ENCODE assay signal across 1 cellular context in the genomic region with DNA sequence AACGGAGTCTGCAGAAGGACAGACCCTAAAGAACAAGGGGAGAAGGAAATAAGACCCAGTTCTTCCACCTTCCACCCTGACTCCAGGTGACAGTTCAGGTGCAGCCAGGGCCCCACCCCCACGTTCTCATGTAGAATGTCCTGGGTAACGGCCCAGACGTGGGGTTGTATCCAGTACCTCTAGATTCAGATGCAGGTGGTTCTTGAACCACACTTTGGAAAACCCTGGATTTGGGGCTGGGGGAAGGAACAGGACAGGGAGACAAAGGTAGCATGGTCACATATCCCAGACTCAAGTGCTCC.
TF ChIP-seq lines count a peak whose summit lies in the region.

No MANE protein-coding gene starts in this region.

TF ChIP-seq in K562, 482 proteins besides CTCF, POLR2A, EP300 and RAD21:
- TF ChIP-seq, protein P1, sequence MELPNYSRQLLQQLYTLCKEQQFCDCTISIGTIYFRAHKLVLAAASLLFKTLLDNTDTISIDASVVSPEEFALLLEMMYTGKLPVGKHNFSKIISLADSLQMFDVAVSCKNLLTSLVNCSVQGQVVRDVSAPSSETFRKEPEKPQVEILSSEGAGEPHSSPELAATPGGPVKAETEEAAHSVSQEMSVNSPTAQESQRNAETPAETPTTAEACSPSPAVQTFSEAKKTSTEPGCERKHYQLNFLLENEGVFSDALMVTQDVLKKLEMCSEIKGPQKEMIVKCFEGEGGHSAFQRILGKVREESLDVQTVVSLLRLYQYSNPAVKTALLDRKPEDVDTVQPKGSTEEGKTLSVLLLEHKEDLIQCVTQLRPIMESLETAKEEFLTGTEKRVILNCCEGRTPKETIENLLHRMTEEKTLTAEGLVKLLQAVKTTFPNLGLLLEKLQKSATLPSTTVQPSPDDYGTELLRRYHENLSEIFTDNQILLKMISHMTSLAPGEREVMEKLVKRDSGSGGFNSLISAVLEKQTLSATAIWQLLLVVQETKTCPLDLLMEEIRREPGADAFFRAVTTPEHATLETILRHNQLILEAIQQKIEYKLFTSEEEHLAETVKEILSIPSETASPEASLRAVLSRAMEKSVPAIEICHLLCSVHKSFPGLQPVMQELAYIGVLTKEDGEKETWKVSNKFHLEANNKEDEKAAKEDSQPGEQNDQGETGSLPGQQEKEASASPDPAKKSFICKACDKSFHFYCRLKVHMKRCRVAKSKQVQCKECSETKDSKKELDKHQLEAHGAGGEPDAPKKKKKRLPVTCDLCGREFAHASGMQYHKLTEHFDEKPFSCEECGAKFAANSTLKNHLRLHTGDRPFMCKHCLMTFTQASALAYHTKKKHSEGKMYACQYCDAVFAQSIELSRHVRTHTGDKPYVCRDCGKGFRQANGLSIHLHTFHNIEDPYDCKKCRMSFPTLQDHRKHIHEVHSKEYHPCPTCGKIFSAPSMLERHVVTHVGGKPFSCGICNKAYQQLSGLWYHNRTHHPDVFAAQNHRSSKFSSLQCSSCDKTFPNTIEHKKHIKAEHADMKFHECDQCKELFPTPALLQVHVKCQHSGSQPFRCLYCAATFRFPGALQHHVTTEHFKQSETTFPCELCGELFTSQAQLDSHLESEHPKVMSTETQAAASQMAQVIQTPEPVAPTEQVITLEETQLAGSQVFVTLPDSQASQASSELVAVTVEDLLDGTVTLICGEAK (IDR thresholded peaks at IDR 0.05) = no peak
- TF ChIP-seq, protein P1 (CRISPR knock-in tag; IDR thresholded peaks at IDR 0.05) = no peak
- no peak for TF ChIP-seq SLC30A9 (CRISPR knock-in tag; IDR thresholded peaks at IDR 0.05)
- no peak for TF ChIP-seq ZNF561 (CRISPR knock-in tag; conservative IDR thresholded peaks at IDR 0.05)
- no peak for TF ChIP-seq ILK (tag; IDR thresholded peaks at IDR 0.05; ENCODE audit: borderline replicate concordance, low read depth)
- TF ChIP-seq, protein P2, sequence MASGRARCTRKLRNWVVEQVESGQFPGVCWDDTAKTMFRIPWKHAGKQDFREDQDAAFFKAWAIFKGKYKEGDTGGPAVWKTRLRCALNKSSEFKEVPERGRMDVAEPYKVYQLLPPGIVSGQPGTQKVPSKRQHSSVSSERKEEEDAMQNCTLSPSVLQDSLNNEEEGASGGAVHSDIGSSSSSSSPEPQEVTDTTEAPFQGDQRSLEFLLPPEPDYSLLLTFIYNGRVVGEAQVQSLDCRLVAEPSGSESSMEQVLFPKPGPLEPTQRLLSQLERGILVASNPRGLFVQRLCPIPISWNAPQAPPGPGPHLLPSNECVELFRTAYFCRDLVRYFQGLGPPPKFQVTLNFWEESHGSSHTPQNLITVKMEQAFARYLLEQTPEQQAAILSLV (tag; IDR thresholded peaks at IDR 0.05) = no peak
- TF ChIP-seq, protein P3, sequence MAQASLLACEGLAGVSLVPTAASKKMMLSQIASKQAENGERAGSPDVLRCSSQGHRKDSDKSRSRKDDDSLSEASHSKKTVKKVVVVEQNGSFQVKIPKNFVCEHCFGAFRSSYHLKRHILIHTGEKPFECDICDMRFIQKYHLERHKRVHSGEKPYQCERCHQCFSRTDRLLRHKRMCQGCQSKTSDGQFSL (CRISPR knock-in tag; IDR thresholded peaks at IDR 0.05) = peak; percentile 7; the same call in 1 of the 2 replicates
- TF ChIP-seq, protein P3 (tag; IDR thresholded peaks at IDR 0.05) = no peak
- TF ChIP-seq HDAC8 (tag; IDR thresholded peaks at IDR 0.05) = no peak
- 0 out of 2 replicates have a peak, but pooled peaks have one; percentile 4 for TF ChIP-seq POLR2AphosphoS5 (IDR thresholded peaks at IDR 0.05; ENCODE audit: control insufficient read depth, insufficient read depth, low read depth, low read length)
- TF ChIP-seq MBD2 (IDR thresholded peaks at IDR 0.05; ENCODE audit: borderline replicate concordance, low read depth) = no peak
- no peak for TF ChIP-seq THRAP3 (IDR thresholded peaks at IDR 0.05; ENCODE audit: borderline replicate concordance)
- TF ChIP-seq, protein P4, sequence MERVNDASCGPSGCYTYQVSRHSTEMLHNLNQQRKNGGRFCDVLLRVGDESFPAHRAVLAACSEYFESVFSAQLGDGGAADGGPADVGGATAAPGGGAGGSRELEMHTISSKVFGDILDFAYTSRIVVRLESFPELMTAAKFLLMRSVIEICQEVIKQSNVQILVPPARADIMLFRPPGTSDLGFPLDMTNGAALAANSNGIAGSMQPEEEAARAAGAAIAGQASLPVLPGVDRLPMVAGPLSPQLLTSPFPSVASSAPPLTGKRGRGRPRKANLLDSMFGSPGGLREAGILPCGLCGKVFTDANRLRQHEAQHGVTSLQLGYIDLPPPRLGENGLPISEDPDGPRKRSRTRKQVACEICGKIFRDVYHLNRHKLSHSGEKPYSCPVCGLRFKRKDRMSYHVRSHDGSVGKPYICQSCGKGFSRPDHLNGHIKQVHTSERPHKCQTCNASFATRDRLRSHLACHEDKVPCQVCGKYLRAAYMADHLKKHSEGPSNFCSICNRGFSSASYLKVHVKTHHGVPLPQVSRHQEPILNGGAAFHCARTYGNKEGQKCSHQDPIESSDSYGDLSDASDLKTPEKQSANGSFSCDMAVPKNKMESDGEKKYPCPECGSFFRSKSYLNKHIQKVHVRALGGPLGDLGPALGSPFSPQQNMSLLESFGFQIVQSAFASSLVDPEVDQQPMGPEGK (CRISPR knock-in tag; IDR thresholded peaks at IDR 0.05; ENCODE audit: borderline replicate concordance) = no peak
- no peak for TF ChIP-seq ZFP36 (IDR thresholded peaks at IDR 0.05; ENCODE audit: low read depth, low read length, partially characterized antibody)
- no peak for TF ChIP-seq ZNF263 (CRISPR knock-in tag; IDR thresholded peaks at IDR 0.05; ENCODE audit: borderline replicate concordance)
- TF ChIP-seq ZNF717 (CRISPR knock-in tag; IDR thresholded peaks at IDR 0.05) = no peak
- no peak for TF ChIP-seq FOS (IDR thresholded peaks at IDR 0.05; ENCODE audit: extremely low read depth, insufficient read length)
- TF ChIP-seq KDM5B (IDR thresholded peaks at IDR 0.05; ENCODE audit: insufficient replicate concordance, low read depth, low read length) = peak; percentile 7
- TF ChIP-seq, protein P5, sequence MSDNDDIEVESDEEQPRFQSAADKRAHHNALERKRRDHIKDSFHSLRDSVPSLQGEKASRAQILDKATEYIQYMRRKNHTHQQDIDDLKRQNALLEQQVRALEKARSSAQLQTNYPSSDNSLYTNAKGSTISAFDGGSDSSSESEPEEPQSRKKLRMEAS (CRISPR knock-in tag; IDR thresholded peaks at IDR 0.05) = no peak
- no peak for TF ChIP-seq PCBP2 (IDR thresholded peaks at IDR 0.05; ENCODE audit: low read depth, low read length, poor library complexity, severe bottlenecking)
- TF ChIP-seq, protein P6, sequence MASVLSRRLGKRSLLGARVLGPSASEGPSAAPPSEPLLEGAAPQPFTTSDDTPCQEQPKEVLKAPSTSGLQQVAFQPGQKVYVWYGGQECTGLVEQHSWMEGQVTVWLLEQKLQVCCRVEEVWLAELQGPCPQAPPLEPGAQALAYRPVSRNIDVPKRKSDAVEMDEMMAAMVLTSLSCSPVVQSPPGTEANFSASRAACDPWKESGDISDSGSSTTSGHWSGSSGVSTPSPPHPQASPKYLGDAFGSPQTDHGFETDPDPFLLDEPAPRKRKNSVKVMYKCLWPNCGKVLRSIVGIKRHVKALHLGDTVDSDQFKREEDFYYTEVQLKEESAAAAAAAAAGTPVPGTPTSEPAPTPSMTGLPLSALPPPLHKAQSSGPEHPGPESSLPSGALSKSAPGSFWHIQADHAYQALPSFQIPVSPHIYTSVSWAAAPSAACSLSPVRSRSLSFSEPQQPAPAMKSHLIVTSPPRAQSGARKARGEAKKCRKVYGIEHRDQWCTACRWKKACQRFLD (CRISPR knock-in tag; IDR thresholded peaks at IDR 0.05) = peak; percentile 47; the same call in 1 of the 2 replicates
- TF ChIP-seq NCOA1 (IDR thresholded peaks at IDR 0.05; ENCODE audit: low read depth) = no peak
- TF ChIP-seq, protein P7, sequence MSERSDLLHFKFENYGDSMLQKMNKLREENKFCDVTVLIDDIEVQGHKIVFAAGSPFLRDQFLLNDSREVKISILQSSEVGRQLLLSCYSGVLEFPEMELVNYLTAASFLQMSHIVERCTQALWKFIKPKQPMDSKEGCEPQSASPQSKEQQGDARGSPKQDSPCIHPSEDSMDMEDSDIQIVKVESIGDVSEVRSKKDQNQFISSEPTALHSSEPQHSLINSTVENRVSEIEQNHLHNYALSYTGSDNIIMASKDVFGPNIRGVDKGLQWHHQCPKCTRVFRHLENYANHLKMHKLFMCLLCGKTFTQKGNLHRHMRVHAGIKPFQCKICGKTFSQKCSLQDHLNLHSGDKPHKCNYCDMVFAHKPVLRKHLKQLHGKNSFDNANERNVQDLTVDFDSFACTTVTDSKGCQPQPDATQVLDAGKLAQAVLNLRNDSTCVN (CRISPR knock-in tag; IDR thresholded peaks at IDR 0.05) = no peak
- TF ChIP-seq ZNF584 (CRISPR knock-in tag; IDR thresholded peaks at IDR 0.05; ENCODE audit: low read depth) = no peak
- TF ChIP-seq ZNF444 (CRISPR knock-in tag; IDR thresholded peaks at IDR 0.05) = no peak
- TF ChIP-seq TGIF2 (CRISPR knock-in tag; IDR thresholded peaks at IDR 0.05) = no peak
- TF ChIP-seq HMG20A (CRISPR knock-in tag; conservative IDR thresholded peaks at IDR 0.05) = no peak
- TF ChIP-seq MECOM (CRISPR knock-in tag; IDR thresholded peaks at IDR 0.05) = no peak
- TF ChIP-seq STAT5B (CRISPR knock-in tag; IDR thresholded peaks at IDR 0.05) = no peak
- no peak for TF ChIP-seq TRIM24 (IDR thresholded peaks at IDR 0.05)
- no peak for TF ChIP-seq MXI1 (IDR thresholded peaks at IDR 0.05; ENCODE audit: low read depth, low read length)
- TF ChIP-seq CBX5 (IDR thresholded peaks at IDR 0.05; ENCODE audit: borderline replicate concordance, low read depth) = no peak
- no peak for TF ChIP-seq ZNF699 (CRISPR knock-in tag; IDR thresholded peaks at IDR 0.05; ENCODE audit: insufficient replicate concordance)
- TF ChIP-seq ZC3H8 (IDR thresholded peaks at IDR 0.05) = no peak
- peak; percentile 36; the same call in 1 of the 2 replicates for TF ChIP-seq GABPB1 (CRISPR knock-in tag; IDR thresholded peaks at IDR 0.05)
- TF ChIP-seq ZNF76 (CRISPR knock-in tag; IDR thresholded peaks at IDR 0.05; ENCODE audit: borderline replicate concordance) = no peak
- TF ChIP-seq CBX3 (IDR thresholded peaks at IDR 0.05; ENCODE audit: borderline replicate concordance in 1 of 2, low read length in 2 of 2) = no peak
- TF ChIP-seq IRF2 (CRISPR knock-in tag; IDR thresholded peaks at IDR 0.05) = no peak
- no peak for TF ChIP-seq BRCA1 (IDR thresholded peaks at IDR 0.05)
- no peak for TF ChIP-seq BRCA1 (CRISPR knock-in tag; IDR thresholded peaks at IDR 0.05)
- no peak for TF ChIP-seq RNF2 (IDR thresholded peaks at IDR 0.05)
- TF ChIP-seq, protein P8, sequence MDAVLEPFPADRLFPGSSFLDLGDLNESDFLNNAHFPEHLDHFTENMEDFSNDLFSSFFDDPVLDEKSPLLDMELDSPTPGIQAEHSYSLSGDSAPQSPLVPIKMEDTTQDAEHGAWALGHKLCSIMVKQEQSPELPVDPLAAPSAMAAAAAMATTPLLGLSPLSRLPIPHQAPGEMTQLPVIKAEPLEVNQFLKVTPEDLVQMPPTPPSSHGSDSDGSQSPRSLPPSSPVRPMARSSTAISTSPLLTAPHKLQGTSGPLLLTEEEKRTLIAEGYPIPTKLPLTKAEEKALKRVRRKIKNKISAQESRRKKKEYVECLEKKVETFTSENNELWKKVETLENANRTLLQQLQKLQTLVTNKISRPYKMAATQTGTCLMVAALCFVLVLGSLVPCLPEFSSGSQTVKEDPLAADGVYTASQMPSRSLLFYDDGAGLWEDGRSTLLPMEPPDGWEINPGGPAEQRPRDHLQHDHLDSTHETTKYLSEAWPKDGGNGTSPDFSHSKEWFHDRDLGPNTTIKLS (IDR thresholded peaks at IDR 0.05; ENCODE audit: borderline replicate concordance, low read depth) = no peak
- TF ChIP-seq ZNF224 (CRISPR knock-in tag; IDR thresholded peaks at IDR 0.05) = no peak
- TF ChIP-seq, protein P9, sequence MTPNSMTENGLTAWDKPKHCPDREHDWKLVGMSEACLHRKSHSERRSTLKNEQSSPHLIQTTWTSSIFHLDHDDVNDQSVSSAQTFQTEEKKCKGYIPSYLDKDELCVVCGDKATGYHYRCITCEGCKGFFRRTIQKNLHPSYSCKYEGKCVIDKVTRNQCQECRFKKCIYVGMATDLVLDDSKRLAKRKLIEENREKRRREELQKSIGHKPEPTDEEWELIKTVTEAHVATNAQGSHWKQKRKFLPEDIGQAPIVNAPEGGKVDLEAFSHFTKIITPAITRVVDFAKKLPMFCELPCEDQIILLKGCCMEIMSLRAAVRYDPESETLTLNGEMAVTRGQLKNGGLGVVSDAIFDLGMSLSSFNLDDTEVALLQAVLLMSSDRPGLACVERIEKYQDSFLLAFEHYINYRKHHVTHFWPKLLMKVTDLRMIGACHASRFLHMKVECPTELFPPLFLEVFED (CRISPR knock-in tag; conservative IDR thresholded peaks at IDR 0.05) = no peak
- 0 out of 4 replicates have a peak, but pooled peaks of 1 of the 2 experiments have one; percentile 7 for TF ChIP-seq TEAD1 (CRISPR knock-in tag; IDR thresholded peaks at IDR 0.05)
- TF ChIP-seq MYBL2 (IDR thresholded peaks at IDR 0.05; ENCODE audit: low read depth) = no peak
- no peak for TF ChIP-seq MYBL2 (CRISPR knock-in tag; IDR thresholded peaks at IDR 0.05; ENCODE audit: borderline replicate concordance)
- TF ChIP-seq ZNF408 (CRISPR knock-in tag; IDR thresholded peaks at IDR 0.05; ENCODE audit: low read depth) = no peak
- TF ChIP-seq CHD2 (IDR thresholded peaks at IDR 0.05; ENCODE audit: low read depth, low read length) = no peak
